9 cellular contexts compared by ENCODE assay signal in genomic region chr4:6272863-6273660, GRCh38. TPM values are rescaled to one million over a fixed set of nuclear protein-coding genes. Genes with fewer than 3 reads are reported as not detected.
DNase-seq lines count a peak whose midpoint lies in the region; ATAC-seq and TF ChIP-seq lines count a peak whose summit lies in the region.
"Had no signal": no experiment of that assay in that cellular context is flagged by ENCODE, and none has a peak within 500 bp of the region (broad histone marks: within the 10 kb centered on the region; RNA-seq: fewer than 3 reads in every experiment).

No MANE protein-coding gene starts in this region.

- H3K27ac Mint-ChIP-seq in GM23338 (peak overlapping the region; percentile 62; the same call in 1 of the 2 replicates), WTC11 (peak overlapping the region; percentile 78), glutamatergic neuron (ENCODE audit: unreplicated experiment) (peak overlapping the region; percentile 90)

- no peaks in the 10 kb centered on the region for H3F3A ChIP-seq in GM23338 (replicated peaks; ENCODE audit: low read depth)

- H3K9me2 ChIP-seq in GM23338 (ENCODE audit: insufficient read depth) = no peaks in the 10 kb centered on the region

- H3K9me3 Mint-ChIP-seq in GM23338 (no peaks in the 10 kb centered on the region; the same call in 1 of the 3 replicates), WTC11 (no peaks in the 10 kb centered on the region), glutamatergic neuron (ENCODE audit: unreplicated experiment) (peaks cover 8% of the 10 kb centered on the region)

- H3K79me2 ChIP-seq in GM23338 (replicated peaks; ENCODE audit: insufficient read depth) = peaks cover 32% of the 10 kb centered on the region

- ATAC-seq in GM23338 = no peak
- no peak for ATAC-seq in WTC11
- no peak for ATAC-seq in gastrocnemius medialis
- ATAC-seq in HG03039 (IDR thresholded peaks at IDR 0.05; ENCODE audit: unreplicated experiment) = no peak

- H3K36me3 Mint-ChIP-seq in GM23338 (ENCODE audit: low read depth) = no peaks in the 10 kb centered on the region
- no peaks in the 10 kb centered on the region for H3K36me3 Mint-ChIP-seq in WTC11
- no peaks in the 10 kb centered on the region for H3K36me3 Mint-ChIP-seq in glutamatergic neuron (ENCODE audit: unreplicated experiment)

- POLR2A ChIA-PET in WTC11 (lab: Charles Lee) = no interaction called here

- H2AFZ ChIP-seq in GM23338 = no peak overlapping the region

- no peak for DNase-seq in GM23338 (ENCODE audit: low spot score)
- DNase-seq in WTC11 (ENCODE audit: low spot score) = no peak
- DNase-seq in glutamatergic neuron = peak; percentile 45
- no peak for DNase-seq in stomach
- DNase-seq in T-helper 9 cell = no peak
- DNase-seq in gastrocnemius medialis = no peak
- DNase-seq in SKM-1 treated with dmso at 0.1 percent for 144 hours (lab: John Stamatoyannopoulos, UW; ENCODE audit: unreplicated experiment) = no peak
- DNase-seq: activated T-cell treated with anti-CD3 and anti-CD28 coated beads, Interleukin-2, amount 50 U/mL, for 1 hour had no signal

- TF ChIP-seq POLR2A in stomach (IDR thresholded peaks at IDR 0.05) (no peak), gastrocnemius medialis (IDR thresholded peaks at IDR 0.05) (no peak)

- H3K27ac ChIP-seq in GM23338 (ENCODE audit: low read depth) = no peak overlapping the region
- peak overlapping the region in 4 of 5 donors; percentile 86 to 97 (median 90) for H3K27ac ChIP-seq in stomach
- H3K27ac ChIP-seq in gastrocnemius medialis = no peak overlapping the region

- peaks cover 18% of the 10 kb centered on the region for H3K4me1 ChIP-seq in GM23338 (ENCODE audit: insufficient read depth)
- peaks cover 63 to 86% (median 83%) of the 10 kb centered on the region in 4 donors for H3K4me1 ChIP-seq in stomach
- H3K4me1 ChIP-seq in gastrocnemius medialis = peaks cover 28 to 35% of the 10 kb centered on the region in 2 donors

- H3K9me3 ChIP-seq in stomach (no peaks in the 10 kb centered on the region), gastrocnemius medialis (no peaks in the 10 kb centered on the region)

- WGBS in stomach, 5 donors = 52 to 69% (median 64%) methylated on average over 14 to 15 of the region's 15 CpGs

- no peaks in the 10 kb centered on the region for H3K27me3 ChIP-seq in GM23338 (ENCODE audit: insufficient read depth)
- peaks cover 0 to 12% (median 0%) of the 10 kb centered on the region in 3 donors for H3K27me3 ChIP-seq in stomach
- no peaks in the 10 kb centered on the region for H3K27me3 ChIP-seq in gastrocnemius medialis

- H3K36me3 ChIP-seq in GM23338 (ENCODE audit: insufficient read depth) (no peaks in the 10 kb centered on the region), stomach (peaks cover 4 to 12% (median 7%) of the 10 kb centered on the region in 4 donors), gastrocnemius medialis (no peaks in the 10 kb centered on the region)

- H4K20me1 ChIP-seq in GM23338 (replicated peaks; ENCODE audit: insufficient read depth) = peaks cover 3% of the 10 kb centered on the region; the same call in 1 of the 2 replicates

- CTCF ChIA-PET in WTC11 (lab: Charles Lee) = interaction anchor here (0.6 to 31.0 kb wide), 5 partner anchors 9 to 247 kb away, joined by 3 to 713 read pairs (median 6); no protein-coding TSS in a partner anchor

- in situ Hi-C loops in gastrocnemius medialis (cut with MboI; ENCODE audit: low sequenced_read_pairs in 4 of 4) = no loop called here

- H3K4me3 Mint-ChIP-seq in GM23338 (no peak overlapping the region), WTC11 (no peak overlapping the region), glutamatergic neuron (ENCODE audit: unreplicated experiment) (peak overlapping the region; percentile 80)

- no peak overlapping the region for H3K4me2 ChIP-seq in GM23338

- peaks cover 16% of the 10 kb centered on the region for H3K27me3 Mint-ChIP-seq in GM23338 (ENCODE audit: insufficient read depth, low read depth, poor library complexity)
- H3K27me3 Mint-ChIP-seq in WTC11 (ENCODE audit: low read depth) = peaks cover 5% of the 10 kb centered on the region
- peaks cover 6% of the 10 kb centered on the region for H3K27me3 Mint-ChIP-seq in glutamatergic neuron (ENCODE audit: unreplicated experiment)

- no peak overlapping the region for H3K4me3 ChIP-seq in GM23338
- peak overlapping the region in 1 of 4 donors; percentile 18 for H3K4me3 ChIP-seq in stomach
- H3K4me3 ChIP-seq in gastrocnemius medialis = no peak overlapping the region

- H3K4me1 Mint-ChIP-seq in GM23338 (peaks cover 40% of the 10 kb centered on the region), WTC11 (peaks cover 45% of the 10 kb centered on the region), glutamatergic neuron (ENCODE audit: low read depth, unreplicated experiment) (peaks cover 39% of the 10 kb centered on the region)

- TF ChIP-seq EP300 in stomach (IDR thresholded peaks at IDR 0.05) = no peak

- TF ChIP-seq CTCF in GM23338 (conservative IDR thresholded peaks at IDR 0.05; ENCODE audit: low read depth in 2 of 2) (no peak), WTC11 (IDR thresholded peaks at IDR 0.05) (no peak), glutamatergic neuron (IDR thresholded peaks at IDR 0.05; ENCODE audit: partially characterized antibody, unreplicated experiment) (no peak), stomach (IDR thresholded peaks at IDR 0.05) (no peak), gastrocnemius medialis (IDR thresholded peaks at IDR 0.05 in 4 of 5, conservative IDR thresholded peaks at IDR 0.05 in 1 of 5) (no peak)

- intact Hi-C loops in stomach (cut with DNase I; ENCODE audit: low total_unique reads) (no loop called here), gastrocnemius medialis (cut with DNase I; ENCODE audit: low total_unique reads) (no loop called here)

TF ChIP-seq in GM23338, 12 proteins besides CTCF, POLR2A, EP300 and RAD21 (continues in another document):
- no peak for TF ChIP-seq REST (IDR thresholded peaks at IDR 0.05; ENCODE audit: unreplicated experiment)
- TF ChIP-seq POLR2AphosphoS5 (IDR thresholded peaks at IDR 0.05; ENCODE audit: low read depth) = no peak
- TF ChIP-seq ZNF331 (CRISPR knock-in tag; IDR thresholded peaks at IDR 0.05; ENCODE audit: low read depth) = no peak
- no peak for TF ChIP-seq ZNF114 (CRISPR knock-in tag; IDR thresholded peaks at IDR 0.05)

TF ChIP-seq in WTC11, 78 proteins besides CTCF, POLR2A, EP300 and RAD21 (continues in another document):
- TF ChIP-seq E2F4 (CRISPR knock-in tag; IDR thresholded peaks at IDR 0.05; ENCODE audit: borderline replicate concordance, low read depth) = no peak
- no peak for TF ChIP-seq ZNF317 (CRISPR knock-in tag; IDR thresholded peaks at IDR 0.05; ENCODE audit: borderline replicate concordance, low read depth)
- TF ChIP-seq FOXJ3 (CRISPR knock-in tag; IDR thresholded peaks at IDR 0.05; ENCODE audit: borderline replicate concordance) = no peak
- TF ChIP-seq NFATC4 (CRISPR knock-in tag; IDR thresholded peaks at IDR 0.05) = no peak
- TF ChIP-seq, protein P1, sequence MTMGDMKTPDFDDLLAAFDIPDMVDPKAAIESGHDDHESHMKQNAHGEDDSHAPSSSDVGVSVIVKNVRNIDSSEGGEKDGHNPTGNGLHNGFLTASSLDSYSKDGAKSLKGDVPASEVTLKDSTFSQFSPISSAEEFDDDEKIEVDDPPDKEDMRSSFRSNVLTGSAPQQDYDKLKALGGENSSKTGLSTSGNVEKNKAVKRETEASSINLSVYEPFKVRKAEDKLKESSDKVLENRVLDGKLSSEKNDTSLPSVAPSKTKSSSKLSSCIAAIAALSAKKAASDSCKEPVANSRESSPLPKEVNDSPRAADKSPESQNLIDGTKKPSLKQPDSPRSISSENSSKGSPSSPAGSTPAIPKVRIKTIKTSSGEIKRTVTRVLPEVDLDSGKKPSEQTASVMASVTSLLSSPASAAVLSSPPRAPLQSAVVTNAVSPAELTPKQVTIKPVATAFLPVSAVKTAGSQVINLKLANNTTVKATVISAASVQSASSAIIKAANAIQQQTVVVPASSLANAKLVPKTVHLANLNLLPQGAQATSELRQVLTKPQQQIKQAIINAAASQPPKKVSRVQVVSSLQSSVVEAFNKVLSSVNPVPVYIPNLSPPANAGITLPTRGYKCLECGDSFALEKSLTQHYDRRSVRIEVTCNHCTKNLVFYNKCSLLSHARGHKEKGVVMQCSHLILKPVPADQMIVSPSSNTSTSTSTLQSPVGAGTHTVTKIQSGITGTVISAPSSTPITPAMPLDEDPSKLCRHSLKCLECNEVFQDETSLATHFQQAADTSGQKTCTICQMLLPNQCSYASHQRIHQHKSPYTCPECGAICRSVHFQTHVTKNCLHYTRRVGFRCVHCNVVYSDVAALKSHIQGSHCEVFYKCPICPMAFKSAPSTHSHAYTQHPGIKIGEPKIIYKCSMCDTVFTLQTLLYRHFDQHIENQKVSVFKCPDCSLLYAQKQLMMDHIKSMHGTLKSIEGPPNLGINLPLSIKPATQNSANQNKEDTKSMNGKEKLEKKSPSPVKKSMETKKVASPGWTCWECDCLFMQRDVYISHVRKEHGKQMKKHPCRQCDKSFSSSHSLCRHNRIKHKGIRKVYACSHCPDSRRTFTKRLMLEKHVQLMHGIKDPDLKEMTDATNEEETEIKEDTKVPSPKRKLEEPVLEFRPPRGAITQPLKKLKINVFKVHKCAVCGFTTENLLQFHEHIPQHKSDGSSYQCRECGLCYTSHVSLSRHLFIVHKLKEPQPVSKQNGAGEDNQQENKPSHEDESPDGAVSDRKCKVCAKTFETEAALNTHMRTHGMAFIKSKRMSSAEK (CRISPR knock-in tag; IDR thresholded peaks at IDR 0.05; ENCODE audit: borderline replicate concordance) = no peak

RNA-seq across cellular contexts. Expression of gene WFS1, which starts 3.4 kb away (rescaled TPM):
- 42.3 and 45.4 TPM in 2 replicates for total RNA-seq in GM23338 (2014; rRNA removed; shearing (Covaris generic))
- polyA plus RNA-seq in GM23338 (2016; fragmentation: Nextera tagmentation; extraction: Ambion mirVana) = 24.2 and 24.7 TPM in 2 replicates
- total RNA-seq in WTC11 (2021) = 33.0 to 35.8 TPM (median 34.7 TPM) in 3 replicates
- total RNA-seq in glutamatergic neuron (ENCODE audit: unreplicated experiment) = 30.4 TPM
- total RNA-seq in stomach = 10 to 100 TPM; 13.8 to 60.7 (median 22.3) TPM
- 10 to 100 TPM in 1 of 3 donors, 1 to 10 TPM in 2; 4.1 to 11.6 (median 6.2) TPM for polyA plus RNA-seq in stomach
- total RNA-seq in gastrocnemius medialis = 10 to 100 TPM; 13.6 to 23.7 (median 15.6) TPM

Comparison
In these comparisons a context has a peak if more than half of its experiments do, and no peak if none do; other contexts are left out.
1. H3K27ac ChIP-seq: peak in stomach (4 of 5); none in GM23338 (single experiment) and gastrocnemius medialis (0 of 4).
2. Peak in every context shown above with its lines, with median percentiles within 50 percentile points of each other: H3K27ac Mint-ChIP-seq.